In the genomic region with DNA sequence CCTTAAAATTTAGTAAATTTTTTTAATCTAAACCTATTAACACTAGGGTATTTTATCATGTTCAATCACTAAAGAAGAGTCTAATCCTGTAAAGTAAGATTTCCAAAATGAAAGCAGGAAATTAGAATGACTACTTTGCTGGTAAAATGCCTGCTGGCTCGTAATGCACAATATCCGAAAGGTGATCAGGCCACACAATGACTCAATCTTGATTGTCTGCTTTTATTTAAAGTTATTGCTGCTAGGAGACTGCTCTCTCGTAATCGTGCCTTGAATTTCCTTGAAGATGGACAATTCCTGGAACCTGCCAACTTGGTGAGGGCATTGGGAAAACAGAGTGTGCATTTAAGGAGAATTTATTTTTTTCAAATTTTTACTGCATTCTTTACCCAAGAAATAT, we compare ENCODE assay signal across 16 cellular contexts.
"Had no signal": no experiment of that assay in that cellular context is flagged by ENCODE, and none has a peak within 500 bp of the region (broad histone marks: within the 10 kb centered on the region; RNA-seq: fewer than 3 reads in every experiment).

No MANE protein-coding gene starts in this region.

- ATAC-seq: activated CD4-positive, alpha-beta T cell treated with anti-CD3 and anti-CD28 coated beads for 36 hours; activated naive CD8-positive, alpha-beta T cell treated with anti-CD3 and anti-CD28 coated beads, Interleukin-2, amount 50 U/mL, for 24 hours; heart left ventricle; left lobe of liver; mucosa of descending colon; natural killer cell; right cardiac atrium had no signal

- H3K27ac ChIP-seq: ascending aorta, heart left ventricle, thyroid gland, uterus, WERI-Rb-1 had no signal

- H3K27me3 ChIP-seq: ascending aorta, heart left ventricle, thyroid gland, uterus had no signal

- H3K4me1 ChIP-seq: ascending aorta, heart left ventricle, thyroid gland, uterus had no signal

- DNase-seq: activated CD4-positive, alpha-beta memory T cell treated with anti-CD3 and anti-CD28 coated beads, Interleukin-2, amount 10 ng/mL, durations not matched to agents 7 days and 5 days; activated CD4-positive, alpha-beta T cell treated with anti-CD3 and anti-CD28 coated beads for 36 hours; activated CD8-positive, alpha-beta memory T cell treated with anti-CD3 and anti-CD28 coated beads, Interleukin-2, amount 50 U/mL, for 4 hours; activated naive CD4-positive, alpha-beta T cell treated with Interleukin-2 at 50 U/mL for 16 hours; activated naive CD8-positive, alpha-beta T cell treated with anti-CD3 and anti-CD28 coated beads, Interleukin-2, amount 50 U/mL, for 24 hours; dermis blood vessel endothelial cell; heart left ventricle; mucosa of descending colon; natural killer cell; right cardiac atrium; small intestine; thyroid gland; uterus; WERI-Rb-1 had no signal
